13 cellular contexts compared by ENCODE assay signal in the genomic region with DNA sequence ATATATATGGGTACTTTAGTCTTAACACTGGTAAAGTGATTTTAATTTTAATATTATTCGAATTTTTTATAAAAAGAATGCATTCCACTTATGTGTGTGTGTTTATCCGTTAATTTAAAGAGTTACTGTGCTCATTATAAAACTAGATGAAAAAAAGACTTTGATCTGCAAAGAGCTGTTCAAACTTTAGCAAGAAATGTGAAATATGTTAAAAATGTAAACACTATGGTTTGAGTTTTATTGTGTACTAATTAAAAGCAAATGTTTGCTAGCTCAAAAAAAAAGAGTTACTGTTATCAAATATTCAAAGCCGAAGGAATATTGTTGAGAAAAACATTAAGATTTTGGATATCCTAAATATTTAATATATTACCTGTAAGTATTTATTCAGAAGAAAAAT. TPM values are rescaled to one million over a fixed set of nuclear protein-coding genes. Genes with fewer than 3 reads are reported as not detected.
A peak's percentile ranks its signal among the peaks of the same experiment; 100 is the strongest.
DNase-seq lines count a peak whose midpoint lies in the region; ATAC-seq, FAIRE-seq and TF ChIP-seq lines count a peak whose summit lies in the region.
"Had no signal": no experiment of that assay in that cellular context is flagged by ENCODE, and none has a peak within 500 bp of the region (broad histone marks: within the 10 kb centered on the region; RNA-seq: fewer than 3 reads in every experiment).

No MANE protein-coding gene starts in this region.

- H3K4me3 ChIP-seq in adipocyte (ENCODE audit: low read length) = no peak overlapping the region
- H3K4me3 ChIP-seq in kidney (ENCODE audit: low read length in 2 of 2) = no peak overlapping the region
- H3K4me3 ChIP-seq: BLaER1 had no signal

- no peak for ATAC-seq in foreskin keratinocyte
- ATAC-seq in HG03175 (IDR thresholded peaks at IDR 0.05; ENCODE audit: unreplicated experiment) = no peak

- no peak for FAIRE-seq in kidney (lab: Jason Lieb, UNC)
- FAIRE-seq: H54 had no signal

- no peak for TF ChIP-seq CTCF in foreskin keratinocyte (conservative IDR thresholded peaks at IDR 0.05)
- no peak for TF ChIP-seq CTCF in kidney (IDR thresholded peaks at IDR 0.05; ENCODE audit: borderline replicate concordance, extremely low read depth, insufficient read depth)

- peak overlapping the region; percentile 27 for H3K27ac ChIP-seq in foreskin keratinocyte
- H3K27ac ChIP-seq in kidney (ENCODE audit: low read depth in 2 of 2, low read length in 2 of 2) = no peak overlapping the region
- H3K27ac ChIP-seq: BLaER1, KMS-11 had no signal

- DNase-seq in GM03348 (ENCODE audit: low spot score) (peak; percentile 8), adipocyte (ENCODE audit: low read depth) (peak; percentile 71), foreskin keratinocyte (no peak), kidney (no peak), HuH-7.5 (ENCODE audit: low spot score) (no peak)
- no peak for DNase-seq in activated naive CD4-positive, alpha-beta T cell treated with anti-CD3 and anti-CD28 coated beads, Interleukin-2, amount 50 U/mL, for 16 hours
- DNase-seq: CD4-positive, CD25-positive, alpha-beta regulatory T cell; DMS79 treated with DMSO at 0.1 percent for 48 hours; GDM1 had no signal

- H3K27me3 ChIP-seq in adipocyte (replicated peaks; ENCODE audit: control insufficient read depth, insufficient read depth, low read length) (no peaks in the 10 kb centered on the region), foreskin keratinocyte (no peaks in the 10 kb centered on the region)
- H3K27me3 ChIP-seq: BLaER1 had no signal

- H3K4me1 ChIP-seq in adipocyte (ENCODE audit: control insufficient read depth, insufficient read depth, low read length) (peaks cover 15% of the 10 kb centered on the region), foreskin keratinocyte (peaks cover 10% of the 10 kb centered on the region), kidney (ENCODE audit: control insufficient read depth in 1 of 2, insufficient read depth in 1 of 2, low read depth in 1 of 2, low read length in 2 of 2) (no peaks in the 10 kb centered on the region)
- H3K4me1 ChIP-seq: BLaER1 had no signal

- intact Hi-C loops in kidney (cut with DNase I) = no loop called here

- no peaks in the 10 kb centered on the region for H3K36me3 ChIP-seq in adipocyte (ENCODE audit: control insufficient read depth, insufficient read depth, low read length, severe bottlenecking)
- no peaks in the 10 kb centered on the region for H3K36me3 ChIP-seq in kidney (ENCODE audit: control insufficient read depth in 1 of 2, insufficient read depth in 2 of 2, low read length in 2 of 2)
- H3K36me3 ChIP-seq: BLaER1 had no signal

- H3K9ac ChIP-seq in adipocyte (ENCODE audit: low read length) = no peak overlapping the region
- H3K9ac ChIP-seq in kidney (ENCODE audit: low read length in 2 of 2) = no peak overlapping the region
- H3K9ac ChIP-seq: BLaER1, KMS-11 had no signal

- H3K9me3 ChIP-seq in adipocyte (ENCODE audit: control insufficient read depth, low read length) (no peaks in the 10 kb centered on the region), kidney (ENCODE audit: control insufficient read depth in 1 of 2, low read length in 2 of 2) (no peaks in the 10 kb centered on the region)
- H3K9me3 ChIP-seq: BLaER1 had no signal

RNA-seq across cellular contexts. Expression of a gene that starts 34.5 kb away (rescaled TPM):
- total RNA-seq in foreskin keratinocyte = 44.6 and 52.8 TPM in 2 replicates
- polyA plus RNA-seq in foreskin keratinocyte = 24.9 and 26.9 TPM in 2 replicates
- total RNA-seq in kidney = 60.7 TPM
- 39.1 TPM for polyA plus RNA-seq in kidney (ENCODE audit: insufficient read depth, low read depth, low replicate concordance)

Comparison
In these comparisons a context has a peak if more than half of its experiments do, and no peak if none do; other contexts are left out.
1. DNase-seq: peak in GM03348 (single experiment) and adipocyte (single experiment); none in foreskin keratinocyte (0 of 2), kidney (single experiment), HuH-7.5 (single experiment) and activated naive CD4-positive, alpha-beta T cell treated with anti-CD3 and anti-CD28 coated beads, Interleukin-2, amount 50 U/mL, for 16 hours (single experiment).